8 cellular contexts compared by ENCODE assay signal in the genomic region with DNA sequence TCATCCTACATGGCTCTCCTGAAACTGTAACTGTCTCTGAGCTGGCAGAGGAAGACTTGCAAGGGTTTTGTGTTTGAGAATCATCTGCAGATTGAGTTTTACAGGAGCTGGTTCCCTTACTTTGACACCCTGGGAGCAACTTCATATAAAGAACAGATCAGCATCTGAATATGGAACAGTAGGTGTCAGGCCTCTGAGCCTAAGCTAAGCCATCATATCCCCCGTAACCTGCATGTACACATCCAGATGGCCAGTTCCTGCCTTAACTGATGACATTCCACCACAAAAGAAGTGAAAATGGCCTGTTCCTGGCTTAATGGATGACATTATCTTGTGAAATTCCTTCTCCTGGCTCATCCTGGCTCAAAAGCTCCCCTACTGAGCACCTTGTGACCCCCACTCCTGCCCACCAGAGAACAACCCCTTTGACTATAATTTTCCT.
DNase-seq lines count a peak whose midpoint lies in the region; ATAC-seq and TF ChIP-seq lines count a peak whose summit lies in the region.
"Not testable (repeated sequence)": the region's sequence is repeated elsewhere in the genome, so short reads cannot be mapped to it uniquely, and the experiment has no call there.

No MANE protein-coding gene starts in this region.

- H3K4me2 ChIP-seq in H9 (ENCODE audit: insufficient read depth, insufficient read length, low read length); parathyroid adenoma (ENCODE audit: low read length): not testable (repeated sequence)

- not testable (repeated sequence) for H3K56ac ChIP-seq in H9 (ENCODE audit: insufficient read length, low read depth, low read length)

- not testable (repeated sequence) for H4K8ac ChIP-seq in H9 (replicated peaks; ENCODE audit: insufficient read length, low read depth, low read length)

- not testable (repeated sequence) for H2BK12ac ChIP-seq in H9 (ENCODE audit: insufficient read length, low read depth, low read length)

- not testable (repeated sequence) for TF ChIP-seq POLR2A in testis (IDR thresholded peaks at IDR 0.05)

- H3K4me3 ChIP-seq in SK-N-MC: peak overlapping the region; percentile 57
- H3K4me3 ChIP-seq in mesodermal cell (ENCODE audit: extremely low read depth, insufficient read depth, low read length, poor library complexity, severe bottlenecking); parathyroid adenoma (ENCODE audit: low read depth, low read length); testis: not testable (repeated sequence)

- H3K36me3 ChIP-seq in SK-N-MC (ENCODE audit: insufficient read depth, low read length); mesodermal cell (ENCODE audit: control insufficient read depth, insufficient read depth, low read length); parathyroid adenoma (ENCODE audit: control insufficient read depth, insufficient read depth, low read length); testis (ENCODE audit: low read depth, missing control alignments): not testable (repeated sequence)

- DNase-seq in H9; SK-N-MC (ENCODE audit: low read depth, low spot score); left ventricle myocardium superior; testis: not testable (repeated sequence)

- not testable (repeated sequence) for H3K27me3 ChIP-seq in H9 (ENCODE audit: insufficient read depth, low read length); parathyroid adenoma (ENCODE audit: control insufficient read depth, insufficient read depth, low read length); testis

- intact Hi-C loops in left ventricle myocardium superior (cut with micrococcal nuclease); testis (cut with DNase I; ENCODE audit: low total_unique reads): not testable (repeated sequence)

- peak overlapping the region; percentile 6 to 87 (median 62); a peak in 6 of 7 replicates for H3K27ac Mint-ChIP-seq in H9

- not testable (repeated sequence) for H3K4ac ChIP-seq in H9 (ENCODE audit: low read depth, low read length)

- not testable (repeated sequence) for H3K9ac ChIP-seq in H9 (ENCODE audit: extremely low read depth, insufficient read length, low read length); parathyroid adenoma
- peak overlapping the region; percentile 54 for H3K9ac ChIP-seq in SK-N-MC (ENCODE audit: insufficient read length)

- WGBS in H9 (ENCODE audit: extremely low coverage, insufficient read length, low lambda C conversion rate): no CpG with 5 or more reads among the region's 1 CpG
- WGBS in mesodermal cell (ENCODE audit: insufficient coverage in 2 of 2), 2 experiments: 50 to 100% methylated on average over 1 of the region's 1 CpG
- WGBS in testis, 2 donors: 53 to 67% methylated on average over 1 of the region's 1 CpG

- not testable (repeated sequence) for H3K14ac ChIP-seq in H9 (ENCODE audit: insufficient read depth, low read length)

- not testable (repeated sequence) for H4K5ac ChIP-seq in H9 (ENCODE audit: insufficient read length, low read depth, low read length)

- not testable (repeated sequence) for H3K23ac ChIP-seq in H9 (ENCODE audit: insufficient read length, low read depth, low read length)

- not testable (repeated sequence) for H4K91ac ChIP-seq in H9 (ENCODE audit: insufficient read length, low read depth, low read length)

- not testable (repeated sequence) for H2BK5ac ChIP-seq in H9 (ENCODE audit: insufficient read length, low read length)

- not testable (repeated sequence) for H3K27me3 Mint-ChIP-seq in H9 (ENCODE audit: low read depth)

- H3K23me2 ChIP-seq in H9 (ENCODE audit: insufficient read length, low read depth, low read length, poor library complexity, severe bottlenecking): not testable (repeated sequence)

- not testable (repeated sequence) for H2BK15ac ChIP-seq in H9 (ENCODE audit: low read depth, low read length)

- not testable (repeated sequence) for H3K79me1 ChIP-seq in H9 (ENCODE audit: insufficient read depth, low read depth, low read length, poor library complexity, severe bottlenecking)

- not testable (repeated sequence) for H2AFZ ChIP-seq in H9 (ENCODE audit: low read length); parathyroid adenoma

- H3T11ph ChIP-seq in H9 (ENCODE audit: low read length): not testable (repeated sequence)

- H3K4me1 ChIP-seq in H9 (ENCODE audit: insufficient read depth, low read length); mesodermal cell (ENCODE audit: control insufficient read depth, insufficient read depth, low read length, poor library complexity, severe bottlenecking); parathyroid adenoma: not testable (repeated sequence)
- H3K4me1 ChIP-seq in testis: peaks cover 26% of the 10 kb centered on the region

- H3K27ac ChIP-seq in 22Rv1 (peak overlapping the region; percentile 74), SK-N-MC (peak overlapping the region; percentile 94), cingulate gyrus (ENCODE audit: low read depth, low read length) (peak overlapping the region; percentile 4), mesodermal cell (ENCODE audit: low read depth, low read length, severe bottlenecking) (peak overlapping the region; percentile 66), parathyroid adenoma (peak overlapping the region; percentile 54), testis (peak overlapping the region; percentile 71 to 83)
- not testable (repeated sequence) for H3K27ac ChIP-seq in H9 (ENCODE audit: insufficient read length, low read depth, low read length)

- H4K20me1 ChIP-seq in H9 (ENCODE audit: control insufficient read depth, insufficient read depth, insufficient read length): not testable (repeated sequence)

- ATAC-seq in left ventricle myocardium superior: peak; percentile 24

- TF ChIP-seq CTCF in 22Rv1 (IDR thresholded peaks at IDR 0.05); H9 (conservative IDR thresholded peaks at IDR 0.05); parathyroid adenoma (IDR thresholded peaks at IDR 0.05); testis (IDR thresholded peaks at IDR 0.05): not testable (repeated sequence)

- not testable (repeated sequence) for H3K18ac ChIP-seq in H9 (ENCODE audit: insufficient read length, low read depth, low read length)

- H3K9me3 ChIP-seq in H9 (ENCODE audit: control insufficient read depth, low read depth, low read length); SK-N-MC (ENCODE audit: low read depth, low read length); mesodermal cell (ENCODE audit: control insufficient read depth, low read length); parathyroid adenoma (ENCODE audit: control insufficient read depth, low read length); testis: not testable (repeated sequence)

- peaks cover 10 to 18% of the 10 kb centered on the region in 2 experiments for H3K9me3 Mint-ChIP-seq in H9

- not testable (repeated sequence) for H2BK120ac ChIP-seq in H9 (ENCODE audit: low read depth, low read length, poor library complexity, severe bottlenecking)

- peaks cover 0 to 23% (median 19%) of the 10 kb centered on the region in 3 experiments for H3K36me3 Mint-ChIP-seq in H9 (ENCODE audit: insufficient read depth in 1 of 3, low read depth in 3 of 3)

- H3K4me3 Mint-ChIP-seq in H9: 0 out of 5 replicates have a peak overlapping the region, but pooled peaks of 1 of the 2 experiments have one; percentile 2

- not testable (repeated sequence) for H3K79me2 ChIP-seq in H9 (ENCODE audit: insufficient read depth, low read length); parathyroid adenoma

- peaks cover 18% of the 10 kb centered on the region in 2 experiments for H3K4me1 Mint-ChIP-seq in H9

- H2AK5ac ChIP-seq in H9 (ENCODE audit: insufficient read length, low read length): not testable (repeated sequence)

- not testable (repeated sequence) for H2BK20ac ChIP-seq in H9 (ENCODE audit: low read depth, low read length, poor library complexity, severe bottlenecking)
